Comparison of ENCODE assay signal across 31 cellular contexts in the genomic region with DNA sequence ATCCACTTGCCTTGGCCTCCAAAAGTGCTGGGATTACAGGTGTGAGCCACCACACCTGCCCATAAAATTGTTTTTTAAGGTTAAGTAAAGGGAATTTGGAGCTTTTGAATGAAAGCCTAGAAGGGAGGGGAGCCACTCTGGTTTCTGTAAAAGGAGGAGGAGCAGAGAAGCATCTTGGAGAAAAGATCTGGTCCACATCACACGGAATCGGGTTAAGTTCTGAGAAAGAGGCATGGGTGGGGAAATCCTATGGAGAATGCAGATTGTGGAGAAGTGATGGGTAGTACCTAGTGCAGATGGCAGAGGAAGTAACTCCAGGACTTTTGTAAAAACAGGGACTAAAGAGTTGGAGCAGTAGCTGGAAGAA. TPM values are rescaled to one million over a fixed set of nuclear protein-coding genes. Genes with fewer than 3 reads are reported as not detected.
"Had no signal": no experiment of that assay in that cellular context is flagged by ENCODE, and none has a peak within 500 bp of the region (broad histone marks: within the 10 kb centered on the region; RNA-seq: fewer than 3 reads in every experiment).

No MANE protein-coding gene starts in this region.

- H3K4me3 ChIP-seq: lower lobe of right lung, pancreas, prostate gland, sigmoid colon, tibial nerve, uterus had no signal

- H3K36me3 ChIP-seq: lower lobe of right lung, pancreas, prostate gland, sigmoid colon, tibial nerve, uterus had no signal

- DNase-seq: hypothalamus; immature natural killer cell; left ventricle myocardium superior; lower lobe of right lung; mammary epithelial cell; mesenchymal stem cell; naive thymus-derived CD8-positive, alpha-beta T cell; nucleus accumbens; pancreas; posterior cingulate gyrus; retina; right cardiac atrium; sigmoid colon; small intestine; stimulated activated CD4-positive, alpha-beta T cell treated with anti-CD3 and anti-CD28 coated beads, Interleukin-1b, Interleukin-23, amount 100 ng/mL, for 48 hours; stimulated activated CD4-positive, alpha-beta T cell treated with anti-CD3 and anti-CD28 coated beads, Interleukin-2, amount 100 ng/mL, for 48 hours; stimulated activated CD4-positive, alpha-beta T cell treated with anti-CD3 and anti-CD28 coated beads, Interleukin-4, amount 100 ng/mL, for 4 hours; stimulated activated CD8-positive, alpha-beta memory T cell treated with anti-CD3 and anti-CD28 coated beads, Interleukin-4, amount 100 ng/mL, for 48 hours; stimulated activated naive CD4-positive, alpha-beta T cell treated with Interleukin-2 at 50 U/mL for 16 hours; stimulated activated naive CD8-positive, alpha-beta T cell treated with anti-CD3 and anti-CD28 coated beads, Interleukin-15, amount 100 ng/mL, for 72 hours; substantia nigra; uterus had no signal

- H3K27ac Mint-ChIP-seq: immature natural killer cell; nephron; stimulated activated memory B cell treated with anti-CD40 and anti-IgM and Interleukin-4, amounts not matched to agents 10 μg/mL and 1 μg/mL and 100 μg/mL, for 72 hours; stimulated activated naive CD8-positive, alpha-beta T cell treated with anti-CD3 and anti-CD28 coated beads, Interleukin-15, amount 100 ng/mL, for 72 hours; type B pancreatic cell had no signal

- H3K27ac ChIP-seq: lower lobe of right lung, pancreas, prostate gland, sigmoid colon, tibial nerve, uterus had no signal

- H3K27me3 Mint-ChIP-seq: type B pancreatic cell had no signal

- H3K27me3 ChIP-seq: pancreas, sigmoid colon, tibial nerve, uterus had no signal

- H3K4me1 ChIP-seq: lower lobe of right lung, pancreas, prostate gland, sigmoid colon, tibial nerve, uterus had no signal

- H3K9me3 Mint-ChIP-seq: immature natural killer cell; naive thymus-derived CD8-positive, alpha-beta T cell had no signal

- H3K4me1 Mint-ChIP-seq: immature natural killer cell; nephron; neural crest cell; stimulated activated memory B cell treated with anti-CD40 and anti-IgM and Interleukin-4, amounts not matched to agents 10 μg/mL and 1 μg/mL and 100 μg/mL, for 72 hours; stimulated activated naive CD8-positive, alpha-beta T cell treated with anti-CD3 and anti-CD28 coated beads, Interleukin-15, amount 100 ng/mL, for 72 hours had no signal

- ATAC-seq: lower lobe of right lung; naive thymus-derived CD8-positive, alpha-beta T cell; pancreas; right cardiac atrium; stimulated activated memory B cell treated with anti-CD40 and anti-IgM and Interleukin-4, amounts not matched to agents 10 μg/mL and 1 μg/mL and 100 μg/mL, for 72 hours; stimulated activated naive CD8-positive, alpha-beta T cell treated with anti-CD3 and anti-CD28 coated beads, Interleukin-15, amount 100 ng/mL, for 72 hours had no signal

- H3K4me3 Mint-ChIP-seq: immature natural killer cell; naive thymus-derived CD8-positive, alpha-beta T cell; nephron; neural crest cell; stimulated activated memory B cell treated with anti-CD40 and anti-IgM and Interleukin-4, amounts not matched to agents 10 μg/mL and 1 μg/mL and 100 μg/mL, for 72 hours; stimulated activated naive CD8-positive, alpha-beta T cell treated with anti-CD3 and anti-CD28 coated beads, Interleukin-15, amount 100 ng/mL, for 72 hours; type B pancreatic cell had no signal

- H3K9me3 ChIP-seq: lower lobe of right lung, pancreas, prostate gland, sigmoid colon, uterus had no signal

- H3K36me3 Mint-ChIP-seq: immature natural killer cell; naive thymus-derived CD8-positive, alpha-beta T cell; stimulated activated memory B cell treated with anti-CD40 and anti-IgM and Interleukin-4, amounts not matched to agents 10 μg/mL and 1 μg/mL and 100 μg/mL, for 72 hours; type B pancreatic cell had no signal

RNA-seq across cellular contexts. Expression of a gene that starts 19.0 kb away (rescaled TPM):
- total RNA-seq: kidney epithelial cell; left ventricle myocardium superior; mammary epithelial cell; naive thymus-derived CD8-positive, alpha-beta T cell; neural crest cell; osteoblast; prostate gland; temporal lobe; tibial nerve had no signal
- polyA plus RNA-seq: immature natural killer cell; mammary epithelial cell; naive thymus-derived CD8-positive, alpha-beta T cell had no signal
